Comparison of ENCODE assay signal across 24 cellular contexts in the genomic region with DNA sequence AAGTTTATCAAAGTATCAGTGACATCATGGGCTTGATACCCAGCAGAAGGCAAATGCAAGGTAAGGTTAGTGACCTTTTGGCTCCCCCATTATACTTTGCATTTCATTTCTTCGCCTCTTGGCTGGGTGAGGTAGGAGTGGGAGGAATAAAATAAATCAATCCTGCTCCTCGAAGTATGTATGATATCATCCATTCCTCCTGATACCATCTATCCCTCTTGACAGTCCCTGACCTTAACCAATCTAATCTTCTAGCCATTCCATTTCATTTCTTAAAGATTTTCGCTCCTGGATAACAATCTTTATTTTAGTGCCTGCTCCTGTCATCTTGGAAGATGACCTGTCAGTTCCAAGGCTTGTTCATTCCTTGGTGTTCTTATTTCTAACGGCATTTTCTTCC.
"Had no signal": no experiment of that assay in that cellular context is flagged by ENCODE, and none has a peak within 500 bp of the region (broad histone marks: within the 10 kb centered on the region; RNA-seq: fewer than 3 reads in every experiment).

No MANE protein-coding gene starts in this region.

- H3K4me1 ChIP-seq: colonic mucosa, esophagus muscularis mucosa, esophagus squamous epithelium, foreskin keratinocyte, gastrocnemius medialis, gastroesophageal sphincter, heart left ventricle, heart right ventricle had no signal

- ATAC-seq: effector memory CD8-positive, alpha-beta T cell; esophagus mucosa; foreskin keratinocyte; gastrocnemius medialis; gastroesophageal sphincter; heart left ventricle; heart right ventricle had no signal

- H3K27me3 ChIP-seq: colonic mucosa, dorsolateral prefrontal cortex, esophagus muscularis mucosa, esophagus squamous epithelium, foreskin keratinocyte, gastrocnemius medialis, gastroesophageal sphincter, heart left ventricle, heart right ventricle had no signal

- H3K9me3 ChIP-seq: colonic mucosa, esophagus muscularis mucosa, esophagus squamous epithelium, gastrocnemius medialis, gastroesophageal sphincter, heart left ventricle, heart right ventricle had no signal

- H3K4me3 ChIP-seq: colonic mucosa, coronary artery, dorsolateral prefrontal cortex, esophagus muscularis mucosa, esophagus squamous epithelium, gastrocnemius medialis, gastroesophageal sphincter, heart left ventricle, heart right ventricle had no signal

- H3K27ac ChIP-seq: colonic mucosa, coronary artery, dorsolateral prefrontal cortex, epithelial cell of prostate, esophagus muscularis mucosa, esophagus squamous epithelium, foreskin keratinocyte, gastrocnemius medialis, gastroesophageal sphincter, heart left ventricle, heart right ventricle had no signal

- H3K36me3 ChIP-seq: colonic mucosa, esophagus muscularis mucosa, esophagus squamous epithelium, gastrocnemius medialis, gastroesophageal sphincter, heart left ventricle, heart right ventricle had no signal

- DNase-seq: colonic mucosa; cortex of kidney; dermis blood vessel endothelial cell; dorsolateral prefrontal cortex; effector CD4-positive, alpha-beta T cell; effector CD8-positive, alpha-beta T cell; effector memory CD4-positive, alpha-beta T cell; effector memory CD8-positive, alpha-beta T cell; endodermal cell; erythroblast; esophagus squamous epithelium; foreskin fibroblast; foreskin keratinocyte; foreskin melanocyte; gastrocnemius medialis; glutamatergic neuron; head of caudate nucleus; heart left ventricle; heart right ventricle had no signal
